15 cellular contexts compared by ENCODE assay signal in genomic region chr5:138942861-138943260, GRCh38.
DNase-seq lines count a peak whose midpoint lies in the region; ATAC-seq and TF ChIP-seq lines count a peak whose summit lies in the region.
"Had no signal": no experiment of that assay in that cellular context is flagged by ENCODE, and none has a peak within 500 bp of the region (broad histone marks: within the 10 kb centered on the region; RNA-seq: fewer than 3 reads in every experiment).

No MANE protein-coding gene starts in this region.

- no peaks in the 10 kb centered on the region for H3F3A ChIP-seq in GM23338 (replicated peaks; ENCODE audit: low read depth)

- H2AFZ ChIP-seq in GM23338 (no peak overlapping the region), neuronal stem cell (ENCODE audit: low read length) (no peak overlapping the region)

- H3K27me3 Mint-ChIP-seq in GM23338 (ENCODE audit: insufficient read depth, low read depth, poor library complexity) = peaks cover 17% of the 10 kb centered on the region
- no peaks in the 10 kb centered on the region for H3K27me3 Mint-ChIP-seq in endodermal cell (ENCODE audit: insufficient read depth)

- no peaks in the 10 kb centered on the region for H3K9me2 ChIP-seq in GM23338 (ENCODE audit: insufficient read depth)

- H3K27ac Mint-ChIP-seq in GM23338 (no peak overlapping the region), endodermal cell (no peak overlapping the region)

- H3K4me2 ChIP-seq in GM23338 (no peak overlapping the region), neuronal stem cell (ENCODE audit: insufficient read depth, low read length, poor library complexity, severe bottlenecking) (no peak overlapping the region)

- H3K23ac ChIP-seq in neuronal stem cell (ENCODE audit: low read depth, low read length, poor library complexity) = no peak overlapping the region

- H3K4me3 Mint-ChIP-seq in GM23338 = no peak overlapping the region
- H3K4me3 Mint-ChIP-seq in endodermal cell = no peak overlapping the region
- H3K4me3 Mint-ChIP-seq: H9 had no signal

- TF ChIP-seq CTCF in GM23338 (conservative IDR thresholded peaks at IDR 0.05; ENCODE audit: low read depth in 2 of 2) = peak in 1 of 2 experiments; percentile 30; a peak in 2 of 4 replicates
- no peak for TF ChIP-seq CTCF in endodermal cell (conservative IDR thresholded peaks at IDR 0.05)
- no peak for TF ChIP-seq CTCF in GM10266 (IDR thresholded peaks at IDR 0.05; ENCODE audit: control insufficient read depth, insufficient read depth, low read depth, missing control alignments)

- peak overlapping the region; percentile 32 for H3K18ac ChIP-seq in neuronal stem cell (ENCODE audit: low read length)

- H3K9me3 Mint-ChIP-seq in GM23338 (no peaks in the 10 kb centered on the region), endodermal cell (no peaks in the 10 kb centered on the region)
- H3K9me3 Mint-ChIP-seq: H9 had no signal

- DNase-seq in GM23338 (ENCODE audit: low spot score) (no peak), NCI-H524 treated with DMSO at 0.1 percent for 48 hours (lab: John Stamatoyannopoulos, UW) (peak; percentile 72), endodermal cell (peak; percentile 46), neuronal stem cell (ENCODE audit: low spot score) (no peak), SW 1271 (lab: John Stamatoyannopoulos, UW) (no peak), GM10266 (ENCODE audit: extremely low spot score) (no peak)
- no peak for DNase-seq in effector memory CD4-positive, alpha-beta T cell
- DNase-seq: H9, KBM-7, NCI-H1436 treated with DMSO at 0.1 percent for 48 hours, NCI-H345, NCI-H774, Peyer's patch, SIG-M5 had no signal

- H3K4me1 ChIP-seq in GM23338 (ENCODE audit: insufficient read depth) (peaks cover 10% of the 10 kb centered on the region), endodermal cell (ENCODE audit: control insufficient read depth, insufficient read depth, low read length) (no peaks in the 10 kb centered on the region), neuronal stem cell (ENCODE audit: control insufficient read depth in 2 of 2, insufficient read depth in 1 of 2, low read depth in 1 of 2, low read length in 2 of 2) (peaks cover 23 to 26% of the 10 kb centered on the region in 2 donors)
- H3K4me1 ChIP-seq in effector memory CD4-positive, alpha-beta T cell (ENCODE audit: control insufficient read depth, insufficient read depth, low read length, poor library complexity, severe bottlenecking) = no peaks in the 10 kb centered on the region
- H3K4me1 ChIP-seq: Peyer's patch had no signal

- H3K27me3 ChIP-seq in GM23338 (ENCODE audit: insufficient read depth) (no peaks in the 10 kb centered on the region), endodermal cell (ENCODE audit: control insufficient read depth, insufficient read depth, low read length, poor library complexity, severe bottlenecking) (no peaks in the 10 kb centered on the region), neuronal stem cell (ENCODE audit: control insufficient read depth in 3 of 3, insufficient read depth in 3 of 3, low read depth in 1 of 3, low read length in 3 of 3) (no peaks in the 10 kb centered on the region)
- H3K27me3 ChIP-seq in effector memory CD4-positive, alpha-beta T cell (replicated peaks; ENCODE audit: control insufficient read depth, insufficient read depth, low read length, poor library complexity, severe bottlenecking) = no peaks in the 10 kb centered on the region
- H3K27me3 ChIP-seq: Peyer's patch had no signal

- no peak overlapping the region for H3K27ac ChIP-seq in GM23338 (ENCODE audit: low read depth)
- no peak overlapping the region for H3K27ac ChIP-seq in endodermal cell (ENCODE audit: low read depth, low read length)
- no peak overlapping the region for H3K27ac ChIP-seq in neuronal stem cell (replicated peaks; ENCODE audit: low read length)
- H3K27ac ChIP-seq in effector memory CD4-positive, alpha-beta T cell (ENCODE audit: insufficient read depth, low read length, poor library complexity, severe bottlenecking) = no peak overlapping the region
- H3K27ac ChIP-seq: HL-60, Peyer's patch had no signal

- H2BK12ac ChIP-seq in neuronal stem cell (ENCODE audit: low read length) = no peak overlapping the region

- no peak overlapping the region for H4K91ac ChIP-seq in neuronal stem cell (ENCODE audit: low read depth, low read length, poor library complexity)

- H3K36me3 Mint-ChIP-seq in GM23338 (ENCODE audit: low read depth) = no peaks in the 10 kb centered on the region
- H3K36me3 Mint-ChIP-seq in endodermal cell (ENCODE audit: low read depth) = peaks cover 4% of the 10 kb centered on the region

- no peak overlapping the region for H4K8ac ChIP-seq in neuronal stem cell (ENCODE audit: low read depth, low read length)

- H3K4me3 ChIP-seq in GM23338 = no peak overlapping the region
- H3K4me3 ChIP-seq in endodermal cell (ENCODE audit: low read length) = no peak overlapping the region
- H3K4me3 ChIP-seq in neuronal stem cell (ENCODE audit: low read length in 2 of 2) = no peak overlapping the region
- no peak overlapping the region for H3K4me3 ChIP-seq in effector memory CD4-positive, alpha-beta T cell (ENCODE audit: insufficient read depth, low read depth, low read length, poor library complexity, severe bottlenecking)
- H3K4me3 ChIP-seq: Peyer's patch had no signal

- H3K79me1 ChIP-seq in neuronal stem cell (ENCODE audit: low read depth, low read length) = peaks cover 7% of the 10 kb centered on the region

- H2BK15ac ChIP-seq in neuronal stem cell (ENCODE audit: low read length) = no peak overlapping the region

- H2AK5ac ChIP-seq in neuronal stem cell (ENCODE audit: low read depth, low read length) = no peak overlapping the region

- no peak overlapping the region for H2BK5ac ChIP-seq in neuronal stem cell (ENCODE audit: low read length)

- no peak overlapping the region for H3K9ac ChIP-seq in endodermal cell (ENCODE audit: extremely low read depth, low read length, poor library complexity, severe bottlenecking)
- H3K9ac ChIP-seq in neuronal stem cell (ENCODE audit: low read depth, low read length, poor library complexity) = no peak overlapping the region

- H3K9me3 ChIP-seq in endodermal cell (ENCODE audit: control insufficient read depth, low read length) = no peaks in the 10 kb centered on the region
- peaks cover 0 to 5% of the 10 kb centered on the region in 2 donors for H3K9me3 ChIP-seq in neuronal stem cell (replicated peaks in 1 of 2; ENCODE audit: control insufficient read depth in 2 of 2, insufficient read depth in 1 of 2, low read depth in 1 of 2, low read length in 2 of 2)
- H3K9me3 ChIP-seq in effector memory CD4-positive, alpha-beta T cell (ENCODE audit: control insufficient read depth, low read length) = no peaks in the 10 kb centered on the region
- H3K9me3 ChIP-seq: Peyer's patch had no signal

- H3K36me3 ChIP-seq in GM23338 (ENCODE audit: insufficient read depth) (no peaks in the 10 kb centered on the region), endodermal cell (ENCODE audit: control insufficient read depth, insufficient read depth, low read length) (peaks cover 6% of the 10 kb centered on the region), neuronal stem cell (replicated peaks in 1 of 2; ENCODE audit: control insufficient read depth in 2 of 2, insufficient read depth in 2 of 2, low read length in 2 of 2) (peaks cover 7 to 24% of the 10 kb centered on the region in 2 donors)
- H3K36me3 ChIP-seq in effector memory CD4-positive, alpha-beta T cell (ENCODE audit: control insufficient read depth, insufficient read depth, low read length) = no peaks in the 10 kb centered on the region

- H2BK120ac ChIP-seq in neuronal stem cell (ENCODE audit: low read depth, low read length) = no peak overlapping the region

- H3K4me1 Mint-ChIP-seq in GM23338 = peaks cover 40% of the 10 kb centered on the region
- peaks cover 8% of the 10 kb centered on the region for H3K4me1 Mint-ChIP-seq in endodermal cell

- ATAC-seq in GM23338 = peak; percentile 12

- no peaks in the 10 kb centered on the region for H3K79me2 ChIP-seq in GM23338 (replicated peaks; ENCODE audit: insufficient read depth)

- no peak overlapping the region for H3K4ac ChIP-seq in neuronal stem cell (ENCODE audit: low read length)

- H4K20me1 ChIP-seq in GM23338 (replicated peaks; ENCODE audit: insufficient read depth) = no peaks in the 10 kb centered on the region

- H3K14ac ChIP-seq in neuronal stem cell (ENCODE audit: low read length) = no peak overlapping the region

- WGBS in endodermal cell (ENCODE audit: insufficient coverage in 1 of 2, insufficient read length in 1 of 2), 2 experiments = 79% methylated on average over 3 of the region's 3 CpGs; no CpG with 5 or more reads in 1 of the 2 experiments
- no CpG with 5 or more reads among the region's 3 CpGs for WGBS in neuronal stem cell (ENCODE audit: extremely low coverage in 2 of 2, insufficient read length in 2 of 2, insufficient replicate concordance in 1 of 2), 2 donors

TF ChIP-seq in GM23338, 12 proteins besides CTCF, POLR2A, EP300 and RAD21 (continues in another document):
- TF ChIP-seq REST (IDR thresholded peaks at IDR 0.05; ENCODE audit: unreplicated experiment) = no peak
- TF ChIP-seq EZH2 (IDR thresholded peaks at IDR 0.05; ENCODE audit: low read depth, unreplicated experiment) = no peak
- TF ChIP-seq ZNF114 (CRISPR knock-in tag; IDR thresholded peaks at IDR 0.05) = no peak
- no peak for TF ChIP-seq NANOG (IDR thresholded peaks at IDR 0.05; ENCODE audit: borderline replicate concordance)
- no peak for TF ChIP-seq EZH2phosphoT487 (IDR thresholded peaks at IDR 0.05; ENCODE audit: unreplicated experiment)
- TF ChIP-seq ZNF331 (CRISPR knock-in tag; IDR thresholded peaks at IDR 0.05; ENCODE audit: low read depth) = no peak

Comparison
In these comparisons a context has a peak if more than half of its experiments do, and no peak if none do; other contexts are left out.
1. DNase-seq: peak in NCI-H524 treated with DMSO at 0.1 percent for 48 hours (single experiment) and endodermal cell (single experiment); none in GM23338 (single experiment), neuronal stem cell (single experiment), effector memory CD4-positive, alpha-beta T cell (0 of 3), SW 1271 (0 of 2) and GM10266 (single experiment).